In the genomic region with DNA sequence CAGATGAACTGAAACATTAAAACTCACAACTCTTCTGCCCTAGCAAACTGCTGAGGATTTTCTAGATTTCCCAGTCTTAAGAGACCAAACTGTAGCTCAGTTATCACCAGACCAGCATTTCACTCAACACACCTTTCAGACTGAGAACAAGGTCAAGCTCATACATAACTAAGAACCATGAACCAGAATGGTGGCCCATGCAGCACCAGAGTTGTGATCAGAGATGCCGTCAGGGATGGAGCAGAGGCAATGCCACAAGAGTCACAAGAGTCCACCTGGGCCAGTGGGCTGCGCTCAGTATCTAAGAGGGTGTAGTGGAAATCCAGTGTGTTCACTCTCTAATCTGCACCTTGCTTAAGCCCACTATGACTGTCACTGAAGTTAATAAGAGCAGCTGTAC, we compare ENCODE assay signal across 21 cellular contexts.
DNase-seq lines count a peak whose midpoint lies in the region; ATAC-seq, FAIRE-seq and TF ChIP-seq lines count a peak whose summit lies in the region.
"Had no signal": no experiment of that assay in that cellular context is flagged by ENCODE, and none has a peak within 500 bp of the region (broad histone marks: within the 10 kb centered on the region; RNA-seq: fewer than 3 reads in every experiment).

No MANE protein-coding gene starts in this region.

- no peaks in the 10 kb centered on the region for H3K9me3 ChIP-seq in CD4-positive, alpha-beta T cell (ENCODE audit: control insufficient read depth, low read length)
- H3K9me3 ChIP-seq: Caco-2, Peyer's patch had no signal

- peaks cover 47% of the 10 kb centered on the region for H3K4me1 Mint-ChIP-seq in activated CD8-positive, alpha-beta memory T cell treated with anti-CD3 and anti-CD28 coated beads, Interleukin-2, amount 10 ng/mL, durations not matched to agents 7 days and 5 days
- peaks cover 97% of the 10 kb centered on the region for H3K4me1 Mint-ChIP-seq in CD4-positive, alpha-beta T cell (ENCODE audit: low read depth)
- H3K4me1 Mint-ChIP-seq in T-cell (peaks cover 94 to 97% (median 94%) of the 10 kb centered on the region in 3 donors), chondrocyte (ENCODE audit: low read depth) (no peaks in the 10 kb centered on the region)
- H3K4me1 Mint-ChIP-seq in naive thymus-derived CD8-positive, alpha-beta T cell = peaks cover 55 to 93% (median 84%) of the 10 kb centered on the region in 4 donors

- ATAC-seq in activated CD8-positive, alpha-beta memory T cell treated with anti-CD3 and anti-CD28 coated beads, Interleukin-2, amount 10 ng/mL, durations not matched to agents 7 days and 5 days = no peak
- no peak for ATAC-seq in CD4-positive, alpha-beta T cell (ENCODE audit: poor library complexity)
- no peak for ATAC-seq in T-cell (replicated peaks in 1 of 4)
- no peak for ATAC-seq in naive thymus-derived CD8-positive, alpha-beta T cell

- DNase-seq in activated CD8-positive, alpha-beta memory T cell treated with anti-CD3 and anti-CD28 coated beads, Interleukin-2, amount 10 ng/mL, durations not matched to agents 7 days and 5 days = no peak
- no peak for DNase-seq in activated CD8-positive, alpha-beta memory T cell treated with anti-CD3 and anti-CD28 coated beads, Interleukin-2, amount 50 U/mL, for 48 hours
- DNase-seq in CD4-positive, alpha-beta T cell = no peak
- no peak for DNase-seq in T-cell
- DNase-seq in naive thymus-derived CD8-positive, alpha-beta T cell = no peak
- DNase-seq in chondrocyte (ENCODE audit: low spot score) = no peak
- DNase-seq in HTR-8/SVneo (ENCODE audit: insufficient read length, low spot score) = no peak
- DNase-seq: Caco-2, DMS 273 treated with DMSO at 0.1 percent for 48 hours, DMS79 treated with DMSO at 0.1 percent for 48 hours, Karpas-422, MV-4-11, NCI-H1694, NCI-H2081, NCI-H2171 treated with DMSO at 0.1 percent for 48 hours, NCI-H524 treated with DMSO at 0.1 percent for 48 hours, Peyer's patch had no signal

- TF ChIP-seq CTCF in CD4-positive, alpha-beta T cell (IDR thresholded peaks at IDR 0.05) = no peak
- no peak for TF ChIP-seq CTCF in chondrocyte (IDR thresholded peaks at IDR 0.05)

- H3K36me3 Mint-ChIP-seq in activated CD8-positive, alpha-beta memory T cell treated with anti-CD3 and anti-CD28 coated beads, Interleukin-2, amount 10 ng/mL, durations not matched to agents 7 days and 5 days = peaks cover 49% of the 10 kb centered on the region
- peaks cover 47% of the 10 kb centered on the region for H3K36me3 Mint-ChIP-seq in CD4-positive, alpha-beta T cell (ENCODE audit: low read depth)
- H3K36me3 Mint-ChIP-seq in T-cell (peaks cover 58% of the 10 kb centered on the region), chondrocyte (ENCODE audit: low read depth) (peaks cover 15% of the 10 kb centered on the region)
- H3K36me3 Mint-ChIP-seq in naive thymus-derived CD8-positive, alpha-beta T cell = peaks cover 16 to 34% (median 20%) of the 10 kb centered on the region in 3 donors

- POLR2A ChIA-PET in CD4-positive, alpha-beta T cell (lab: Charles Lee) = interaction anchor here (0.8 kb wide), 1 partner anchor 119 kb away, joined by 3 read pairs; no protein-coding TSS in a partner anchor
- POLR2A ChIA-PET in T-cell (lab: Charles Lee) = interaction anchor here in 1 of 2 donors (0.8 kb wide), 1 partner anchor 180 kb away, joined by 3 read pairs; no protein-coding TSS in a partner anchor
- POLR2A ChIA-PET in naive thymus-derived CD8-positive, alpha-beta T cell (lab: Charles Lee) = interaction anchor here (0.6 to 1.3 kb wide), 2 partner anchors 303 to 342 kb away, joined by 3 to 5 read pairs; no protein-coding TSS in a partner anchor

- no peaks in the 10 kb centered on the region for H3K27me3 Mint-ChIP-seq in activated CD8-positive, alpha-beta memory T cell treated with anti-CD3 and anti-CD28 coated beads, Interleukin-2, amount 10 ng/mL, durations not matched to agents 7 days and 5 days
- H3K27me3 Mint-ChIP-seq in CD4-positive, alpha-beta T cell = no peaks in the 10 kb centered on the region
- H3K27me3 Mint-ChIP-seq in T-cell (no peaks in the 10 kb centered on the region), chondrocyte (ENCODE audit: low read depth) (no peaks in the 10 kb centered on the region)
- H3K27me3 Mint-ChIP-seq in naive thymus-derived CD8-positive, alpha-beta T cell = no peaks in the 10 kb centered on the region

- FAIRE-seq in HTR-8/SVneo (lab: Jason Lieb, UNC) = no peak
- FAIRE-seq: A204.1, H54 had no signal

- H3K27ac ChIP-seq in CD4-positive, alpha-beta T cell (ENCODE audit: low read depth, low read length) = no peak overlapping the region
- H3K27ac ChIP-seq: C4-2B, Peyer's patch had no signal

- H3K9me3 Mint-ChIP-seq in activated CD8-positive, alpha-beta memory T cell treated with anti-CD3 and anti-CD28 coated beads, Interleukin-2, amount 10 ng/mL, durations not matched to agents 7 days and 5 days (ENCODE audit: low read depth) = no peaks in the 10 kb centered on the region
- peaks cover 4% of the 10 kb centered on the region for H3K9me3 Mint-ChIP-seq in CD4-positive, alpha-beta T cell
- H3K9me3 Mint-ChIP-seq in T-cell = peaks cover 0 to 12% (median 4%) of the 10 kb centered on the region in 3 donors
- peaks cover 0 to 19% (median 12%) of the 10 kb centered on the region in 9 donors for H3K9me3 Mint-ChIP-seq in naive thymus-derived CD8-positive, alpha-beta T cell
- peaks cover 10% of the 10 kb centered on the region for H3K9me3 Mint-ChIP-seq in chondrocyte (ENCODE audit: low read depth)

- H3K4me3 Mint-ChIP-seq in activated CD8-positive, alpha-beta memory T cell treated with anti-CD3 and anti-CD28 coated beads, Interleukin-2, amount 10 ng/mL, durations not matched to agents 7 days and 5 days = no peak overlapping the region
- no peak overlapping the region for H3K4me3 Mint-ChIP-seq in CD4-positive, alpha-beta T cell
- H3K4me3 Mint-ChIP-seq in T-cell = peak overlapping the region in 1 of 3 donors; percentile 5
- peak overlapping the region in 5 of 10 donors; percentile 10 to 45 (median 31) for H3K4me3 Mint-ChIP-seq in naive thymus-derived CD8-positive, alpha-beta T cell
- no peak overlapping the region for H3K4me3 Mint-ChIP-seq in chondrocyte (ENCODE audit: unreplicated experiment)
- H3K4me3 Mint-ChIP-seq: IgD-negative memory B cell had no signal

- intact Hi-C loops in CD4-positive, alpha-beta T cell (cut with DNase I, micrococcal nuclease) = loop anchor here in 1 of 2 experiments (5.0 to 10.0 kb wide), 3 partner anchors 294 to 756 kb away; partner anchors contain the start of gene C2orf49

- no peaks in the 10 kb centered on the region for H3K27me3 ChIP-seq in CD4-positive, alpha-beta T cell (ENCODE audit: control insufficient read depth, insufficient read depth, low read length)
- H3K27me3 ChIP-seq: Peyer's patch had no signal

- H3K27ac Mint-ChIP-seq in activated CD8-positive, alpha-beta memory T cell treated with anti-CD3 and anti-CD28 coated beads, Interleukin-2, amount 10 ng/mL, durations not matched to agents 7 days and 5 days = peak overlapping the region; percentile 1
- peak overlapping the region; percentile 95 for H3K27ac Mint-ChIP-seq in CD4-positive, alpha-beta T cell
- peak overlapping the region; percentile 86 to 96 for H3K27ac Mint-ChIP-seq in T-cell
- peak overlapping the region; percentile 67 to 94 (median 80) for H3K27ac Mint-ChIP-seq in naive thymus-derived CD8-positive, alpha-beta T cell
- H3K27ac Mint-ChIP-seq in chondrocyte (ENCODE audit: unreplicated experiment) = no peak overlapping the region
- H3K27ac Mint-ChIP-seq: IgD-negative memory B cell had no signal

- CTCF ChIA-PET in activated CD8-positive, alpha-beta memory T cell treated with anti-CD3 and anti-CD28 coated beads, Interleukin-2, amount 10 ng/mL, durations not matched to agents 7 days and 5 days (lab: Charles Lee) = no interaction called here
- CTCF ChIA-PET in CD4-positive, alpha-beta T cell (lab: Charles Lee) = interaction anchor here (0.6 kb wide), 1 partner anchor 51 kb away, joined by 3 read pairs; no protein-coding TSS in a partner anchor
- CTCF ChIA-PET in T-cell (lab: Charles Lee) = no interaction called here
